In genomic region chr3:136250226-136250861, GRCh38 we compare ENCODE assay signal across 1 cellular context.
TF ChIP-seq lines count a peak whose summit lies in the region.

Gene PCCB, plus strand, starts transcription at chr3:136250340. Its CDS starts 36 bp downstream, at chr3:136250376.

TF ChIP-seq in GM12878, 131 proteins besides CTCF, POLR2A, EP300 and RAD21 (continued from another document and continues in another):
- TF ChIP-seq REST (IDR thresholded peaks at IDR 0.05; ENCODE audit: low read depth, low read length) (no peak; the same call in 1 of the 2 replicates), PKNOX1 (IDR thresholded peaks at IDR 0.05) (peak; percentile 80), TCF3 (IDR thresholded peaks at IDR 0.05; ENCODE audit: borderline replicate concordance, insufficient read depth, low read depth, low read length) (0 out of 2 replicates have a peak, but pooled peaks have one; percentile 21), BCLAF1 (IDR thresholded peaks at IDR 0.05) (no peak), PAX5 (IDR thresholded peaks at IDR 0.05; ENCODE audit: borderline replicate concordance, low read depth, low read length) (0 out of 2 replicates have a peak, but pooled peaks have one; percentile 10), KLF5 (IDR thresholded peaks at IDR 0.05; ENCODE audit: partially characterized antibody) (peak; percentile 61), HCFC1 (IDR thresholded peaks at IDR 0.05; ENCODE audit: low read length) (peak; percentile 42), POLR2AphosphoS2 (IDR thresholded peaks at IDR 0.05; ENCODE audit: low read depth, low read length) (0 out of 2 replicates have a peak, but pooled peaks have one; percentile 44), IRF4 (IDR thresholded peaks at IDR 0.05; ENCODE audit: low read depth, low read length) (no peak), MYC (IDR thresholded peaks at IDR 0.05; ENCODE audit: insufficient read depth, insufficient read length, insufficient replicate concordance, low read length, severe bottlenecking) (peak; percentile 27), CHD2 (IDR thresholded peaks at IDR 0.05; ENCODE audit: borderline replicate concordance, low read depth, low read length) (peak; percentile 40; the same call in 1 of the 2 replicates), SIX5 (IDR thresholded peaks at IDR 0.05; ENCODE audit: low read depth, low read length, severe bottlenecking) (no peak), ZNF217 (IDR thresholded peaks at IDR 0.05) (peak; percentile 88), NFIC (IDR thresholded peaks at IDR 0.05; ENCODE audit: low read depth, low read length) (no peak), NR2C1 (IDR thresholded peaks at IDR 0.05) (0 out of 2 replicates have a peak, but pooled peaks have one; percentile 7), HDGF (IDR thresholded peaks at IDR 0.05) (peak; percentile 89), SIN3A (IDR thresholded peaks at IDR 0.05; ENCODE audit: low read depth, low read length) (no peak), CREM (IDR thresholded peaks at IDR 0.05; ENCODE audit: low read depth) (peak; percentile 52; the same call in 1 of the 2 replicates), NBN (IDR thresholded peaks at IDR 0.05) (peak; percentile 67; the same call in 1 of the 2 replicates), IKZF1 (conservative IDR thresholded peaks at IDR 0.05) (peak; percentile 82), MXI1 (IDR thresholded peaks at IDR 0.05; ENCODE audit: low read depth, low read length) (0 out of 2 replicates have a peak, but pooled peaks have one; percentile 1), RB1 (IDR thresholded peaks at IDR 0.05; ENCODE audit: borderline replicate concordance) (peak; percentile 83; the same call in 1 of the 2 replicates), GATAD2B (conservative IDR thresholded peaks at IDR 0.05; ENCODE audit: low read depth) (peak; percentile 73), SMAD5 (IDR thresholded peaks at IDR 0.05; ENCODE audit: low read depth) (0 out of 2 replicates have a peak, but pooled peaks have one; percentile 64), LARP7 (IDR thresholded peaks at IDR 0.05) (peak; percentile 92), TARDBP (IDR thresholded peaks at IDR 0.05; ENCODE audit: borderline replicate concordance) (peak; percentile 79; the same call in 1 of the 2 replicates), POLR2AphosphoS5 (IDR thresholded peaks at IDR 0.05; ENCODE audit: low read length) (peak; percentile 83), ZBTB4 (CRISPR knock-in tag; IDR thresholded peaks at IDR 0.05) (no peak), EGR1 (IDR thresholded peaks at IDR 0.05; ENCODE audit: borderline replicate concordance in 1 of 2, low read depth in 2 of 2, low read length in 2 of 2) (peak in 1 of 2 experiments; percentile 76; a peak in 2 of 3 replicates), FOXK2 (IDR thresholded peaks at IDR 0.05) (peak; percentile 25; the same call in 1 of the 2 replicates), DPF2 (IDR thresholded peaks at IDR 0.05) (peak; percentile 61), IRF5 (IDR thresholded peaks at IDR 0.05; ENCODE audit: borderline replicate concordance) (no peak), RELA (IDR thresholded peaks at IDR 0.05; ENCODE audit: borderline replicate concordance, partially characterized antibody) (peak; percentile 59), BACH1 (IDR thresholded peaks at IDR 0.05; ENCODE audit: borderline replicate concordance) (peak; percentile 78; the same call in 1 of the 2 replicates), SP1 (IDR thresholded peaks at IDR 0.05; ENCODE audit: low read depth, low read length) (peak; percentile 80), CEBPB (IDR thresholded peaks at IDR 0.05; ENCODE audit: borderline replicate concordance in 1 of 2, low read depth in 2 of 2, low read length in 2 of 2) (0 out of 4 replicates have a peak, but pooled peaks of 1 of the 2 experiments have one; percentile 2), MAX (IDR thresholded peaks at IDR 0.05; ENCODE audit: low read depth, low read length) (peak; percentile 48), SMC3 (IDR thresholded peaks at IDR 0.05; ENCODE audit: borderline replicate concordance, low read length) (0 out of 2 replicates have a peak, but pooled peaks have one; percentile 25), NFYA (IDR thresholded peaks at IDR 0.05; ENCODE audit: borderline replicate concordance, low read depth, low read length) (no peak), IRF3 (IDR thresholded peaks at IDR 0.05) (peak; percentile 50; the same call in 1 of the 2 replicates), SMAD1 (IDR thresholded peaks at IDR 0.05; ENCODE audit: low read depth, partially characterized antibody) (peak; percentile 23), RAD51 (IDR thresholded peaks at IDR 0.05) (no peak), EED (IDR thresholded peaks at IDR 0.05; ENCODE audit: low read depth) (no peak), BHLHE40 (IDR thresholded peaks at IDR 0.05; ENCODE audit: borderline replicate concordance in 1 of 2, low read depth in 2 of 2, low read length in 1 of 2) (peak; percentile 41 to 71; a peak in 2 of 4 replicates), ELK1 (IDR thresholded peaks at IDR 0.05; ENCODE audit: low read depth, low read length) (no peak), E2F8 (IDR thresholded peaks at IDR 0.05; ENCODE audit: low read depth, partially characterized antibody) (no peak), CHD4 (IDR thresholded peaks at IDR 0.05) (no peak), NRF1 (conservative IDR thresholded peaks at IDR 0.05; ENCODE audit: low read depth, low read length) (peak; percentile 81)
